In the genomic region with DNA sequence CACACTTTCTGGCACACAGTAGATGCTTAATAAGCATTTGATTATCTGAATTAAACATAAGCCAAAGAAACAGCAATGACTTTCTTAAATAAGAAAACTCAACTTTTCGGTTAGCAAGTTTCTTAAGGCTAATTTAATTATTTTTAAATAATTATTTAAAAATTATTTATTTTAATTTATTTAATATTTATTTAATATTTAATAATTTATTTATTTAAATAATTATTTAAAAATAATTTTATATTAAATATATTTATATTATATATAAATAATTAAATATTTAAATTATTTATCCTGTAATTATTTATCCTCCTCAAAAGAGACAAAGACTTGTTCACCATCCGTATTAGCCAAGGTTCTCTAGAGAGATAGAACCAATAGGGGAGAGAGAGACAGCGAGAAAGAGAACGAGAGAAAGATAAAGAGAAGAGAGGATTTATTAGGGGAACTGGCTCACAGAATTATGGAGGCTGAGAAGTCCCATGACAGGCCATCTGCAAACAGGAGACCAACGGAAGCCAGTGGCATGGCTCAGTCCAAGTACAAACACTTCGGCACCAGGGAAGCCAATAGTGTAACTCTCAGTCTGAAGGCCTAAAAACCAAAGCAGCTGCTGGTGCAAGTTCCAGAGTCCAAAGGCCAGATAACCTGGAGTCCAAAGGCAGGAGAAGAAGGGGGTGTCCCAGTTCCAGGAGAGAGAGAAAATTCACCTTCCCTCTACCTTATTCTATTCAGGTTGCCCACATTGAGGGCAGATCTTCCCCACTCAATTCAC, we compare ENCODE assay signal across 21 cellular contexts.
DNase-seq lines count a peak whose midpoint lies in the region; ATAC-seq, FAIRE-seq and TF ChIP-seq lines count a peak whose summit lies in the region.
"Had no signal": no experiment of that assay in that cellular context is flagged by ENCODE, and none has a peak within 500 bp of the region (broad histone marks: within the 10 kb centered on the region; RNA-seq: fewer than 3 reads in every experiment).

No MANE protein-coding gene starts in this region.

- TF ChIP-seq RAD21 in H1 (IDR thresholded peaks at IDR 0.05 in 1 of 2, conservative IDR thresholded peaks at IDR 0.05 in 1 of 2; ENCODE audit: low read depth in 2 of 2, low read length in 2 of 2): no peak

- H3K27me3 Mint-ChIP-seq in stimulated activated memory B cell treated with anti-CD40 and anti-IgM and Interleukin-4, amounts not matched to agents 10 μg/mL and 1 μg/mL and 100 μg/mL, for 72 hours: no peaks in the 10 kb centered on the region
- no peaks in the 10 kb centered on the region for H3K27me3 Mint-ChIP-seq in activated naive CD8-positive, alpha-beta T cell treated with anti-CD3 and anti-CD28 coated beads for 36 hours

- H3K4me3 ChIP-seq in H1 (ENCODE audit: extremely low read depth in 1 of 4, insufficient read depth in 2 of 4, low read depth in 3 of 4, low read length in 4 of 4): no peak overlapping the region

- DNase-seq in NCI-H82 (lab: John Stamatoyannopoulos, UW) (peak; percentile 36), NCI-H82 treated with DMSO at 0.1 percent for 48 hours (lab: John Stamatoyannopoulos, UW; ENCODE audit: unreplicated experiment) (no peak), RCC 7860 (ENCODE audit: low spot score) (no peak), H1 (ENCODE audit: low read depth in 1 of 2, low spot score in 2 of 2) (no peak), dermis blood vessel endothelial cell (no peak)
- DNase-seq in activated naive CD8-positive, alpha-beta T cell treated with anti-CD3 and anti-CD28 coated beads for 36 hours: no peak
- DNase-seq: Calu3; CD8-positive, alpha-beta memory T cell; GF-D8; Karpas-422; NCI-H1436 treated with DMSO at 0.1 percent for 48 hours; NCI-H1930; NCI-H226; NCI-H510A treated with DMSO at 0.1 percent for 48 hours; NCI-H748 treated with DMSO at 0.1 percent for 48 hours; RPMI8226; SHP77 had no signal

- H2BK15ac ChIP-seq in H1 (ENCODE audit: low read length): no peak overlapping the region

- CTCF ChIA-PET in H1 (lab: Charles Lee; ENCODE audit: partially characterized antibody): interaction anchor here (0.6 kb wide), 1 partner anchor 85 kb away, joined by 3 read pairs; no protein-coding TSS in a partner anchor

- no peak overlapping the region for H4K8ac ChIP-seq in H1 (ENCODE audit: extremely low read depth, insufficient read depth, low read length)

- no peaks in the 10 kb centered on the region for H4K20me1 ChIP-seq in H1 (replicated peaks in 1 of 2; ENCODE audit: control insufficient read depth in 1 of 2, insufficient read depth in 2 of 2, low read length in 2 of 2)

- no peak for TF ChIP-seq EP300 in H1 (IDR thresholded peaks at IDR 0.05; ENCODE audit: borderline replicate concordance in 1 of 2, low read depth in 2 of 2, low read length in 2 of 2)

- H3K23ac ChIP-seq in H1 (ENCODE audit: insufficient read length): no peak overlapping the region

- no peak for ATAC-seq in stimulated activated memory B cell treated with anti-CD40 and anti-IgM and Interleukin-4, amounts not matched to agents 10 μg/mL and 1 μg/mL and 100 μg/mL, for 72 hours
- ATAC-seq in HG03196 (IDR thresholded peaks at IDR 0.05; ENCODE audit: unreplicated experiment): no peak

- H2BK20ac ChIP-seq in H1 (ENCODE audit: low read length): peak overlapping the region; percentile 27

- no peak overlapping the region for H3K9ac ChIP-seq in H1 (replicated peaks in 1 of 4; ENCODE audit: extremely low read depth in 1 of 4, low read depth in 3 of 4, low read length in 3 of 4)

- H3K9me3 Mint-ChIP-seq in stimulated activated memory B cell treated with anti-CD40 and anti-IgM and Interleukin-4, amounts not matched to agents 10 μg/mL and 1 μg/mL and 100 μg/mL, for 72 hours: peaks cover 10% of the 10 kb centered on the region
- H3K9me3 Mint-ChIP-seq in activated naive CD8-positive, alpha-beta T cell treated with anti-CD3 and anti-CD28 coated beads for 36 hours: peaks cover 22% of the 10 kb centered on the region

- H4K5ac ChIP-seq in H1 (ENCODE audit: insufficient read length, low read depth, low read length): no peak overlapping the region

- H3K4me2 ChIP-seq in H1 (ENCODE audit: insufficient read depth in 1 of 2, low read depth in 2 of 2, low read length in 2 of 2): no peak overlapping the region

- no peak overlapping the region for H2BK120ac ChIP-seq in H1 (replicated peaks; ENCODE audit: low read depth, low read length)

- no peak for TF ChIP-seq CTCF in H1 (IDR thresholded peaks at IDR 0.05; ENCODE audit: control extremely low read depth in 1 of 3, insufficient read depth in 1 of 3, low read depth in 1 of 3, low read length in 3 of 3)

- peaks cover 0 to 19% (median 0%) of the 10 kb centered on the region in 4 experiments; a peak in 3 of 8 replicates for H3K36me3 ChIP-seq in H1 (ENCODE audit: control insufficient read depth in 2 of 4, insufficient read depth in 4 of 4, low read length in 3 of 4)

- H2BK5ac ChIP-seq in H1 (ENCODE audit: low read depth, low read length): no peak overlapping the region

- peak overlapping the region; percentile 45; the same call in 1 of the 2 replicates for H2BK12ac ChIP-seq in H1 (ENCODE audit: low read depth, low read length)

- H3K56ac ChIP-seq in H1 (replicated peaks; ENCODE audit: insufficient read length, low read depth, low read length): no peak overlapping the region

- H3K9me3 ChIP-seq in H1 (ENCODE audit: insufficient read depth in 2 of 2, low read depth in 1 of 2, low read length in 1 of 2): peaks cover 22 to 26% of the 10 kb centered on the region in 2 experiments

- H2AFZ ChIP-seq in H1 (ENCODE audit: low read length): no peak overlapping the region

- H3K14ac ChIP-seq in H1 (ENCODE audit: insufficient read length): no peak overlapping the region

- H3K4me3 Mint-ChIP-seq in stimulated activated memory B cell treated with anti-CD40 and anti-IgM and Interleukin-4, amounts not matched to agents 10 μg/mL and 1 μg/mL and 100 μg/mL, for 72 hours: no peak overlapping the region
- H3K4me3 Mint-ChIP-seq in activated naive CD8-positive, alpha-beta T cell treated with anti-CD3 and anti-CD28 coated beads for 36 hours: no peak overlapping the region
- H3K4me3 Mint-ChIP-seq: CD8-positive, alpha-beta memory T cell had no signal

- H3K4me1 ChIP-seq in H1 (replicated peaks in 1 of 4; ENCODE audit: control insufficient read depth in 3 of 4, insufficient read depth in 4 of 4, low read length in 3 of 4): no peaks in the 10 kb centered on the region

- H3K27ac ChIP-seq in H1 (ENCODE audit: low read depth, low read length): no peak overlapping the region
- H3K27ac ChIP-seq: C4-2B had no signal

- no peak overlapping the region for H2AK5ac ChIP-seq in H1 (ENCODE audit: low read depth, low read length)

- H3K36me3 Mint-ChIP-seq in stimulated activated memory B cell treated with anti-CD40 and anti-IgM and Interleukin-4, amounts not matched to agents 10 μg/mL and 1 μg/mL and 100 μg/mL, for 72 hours: peaks cover 17% of the 10 kb centered on the region
- peaks cover 32% of the 10 kb centered on the region for H3K36me3 Mint-ChIP-seq in activated naive CD8-positive, alpha-beta T cell treated with anti-CD3 and anti-CD28 coated beads for 36 hours

- H3K79me1 ChIP-seq in H1 (ENCODE audit: low read depth, low read length): no peaks in the 10 kb centered on the region

- no peaks in the 10 kb centered on the region for H3K23me2 ChIP-seq in H1 (ENCODE audit: low read depth, low read length)

- peaks cover 20% of the 10 kb centered on the region for H3K4me1 Mint-ChIP-seq in stimulated activated memory B cell treated with anti-CD40 and anti-IgM and Interleukin-4, amounts not matched to agents 10 μg/mL and 1 μg/mL and 100 μg/mL, for 72 hours
- no peaks in the 10 kb centered on the region for H3K4me1 Mint-ChIP-seq in activated naive CD8-positive, alpha-beta T cell treated with anti-CD3 and anti-CD28 coated beads for 36 hours
- H3K4me1 Mint-ChIP-seq: CD8-positive, alpha-beta memory T cell had no signal

- no peaks in the 10 kb centered on the region for H3K27me3 ChIP-seq in H1 (replicated peaks in 1 of 4; ENCODE audit: control insufficient read depth in 3 of 4, extremely low read depth in 1 of 4, insufficient read depth in 3 of 4, low read length in 3 of 4)

- H3K18ac ChIP-seq in H1 (ENCODE audit: extremely low read depth, low read length): no peak overlapping the region

- POLR2A ChIA-PET in H1 (lab: Charles Lee; ENCODE audit: partially characterized antibody): interaction anchor here (0.8 kb wide), 1 partner anchor 11 kb away, joined by 3 read pairs; no protein-coding TSS in a partner anchor

- FAIRE-seq in RCC 7860 (lab: Jason Lieb, UNC) (peak; percentile 90), H1 (lab: Jason Lieb, UNC) (no peak)
- FAIRE-seq: HTR-8/SVneo had no signal

- H3K4ac ChIP-seq in H1 (replicated peaks; ENCODE audit: insufficient read length, low read depth, low read length): peak overlapping the region; percentile 80

- H4K91ac ChIP-seq in H1 (replicated peaks; ENCODE audit: insufficient read length, low read length): peak overlapping the region; percentile 14

- 92% methylated on average over 6 of the region's 6 CpGs; no CpG with 5 or more reads in 1 of the 2 experiments for WGBS in H1 (ENCODE audit: extremely low coverage in 1 of 2, insufficient coverage in 1 of 2, insufficient read length in 1 of 2, insufficient replicate concordance in 2 of 2, low coverage in 1 of 2, low lambda C conversion rate in 2 of 2, missing lambda C conversion rate in 1 of 2), 2 experiments

- H3K79me2 ChIP-seq in H1 (ENCODE audit: control insufficient read depth in 1 of 2, insufficient read depth in 2 of 2, low read length in 2 of 2): no peaks in the 10 kb centered on the region

- peak overlapping the region; percentile 51 for H3K27ac Mint-ChIP-seq in stimulated activated memory B cell treated with anti-CD40 and anti-IgM and Interleukin-4, amounts not matched to agents 10 μg/mL and 1 μg/mL and 100 μg/mL, for 72 hours
- H3K27ac Mint-ChIP-seq in activated naive CD8-positive, alpha-beta T cell treated with anti-CD3 and anti-CD28 coated beads for 36 hours: no peak overlapping the region
- H3K27ac Mint-ChIP-seq: CD8-positive, alpha-beta memory T cell had no signal

- no peak for TF ChIP-seq POLR2A in H1 (IDR thresholded peaks at IDR 0.05; ENCODE audit: control extremely low read depth in 1 of 2, low read depth in 2 of 2, low read length in 2 of 2)

TF ChIP-seq in H1, 55 proteins besides CTCF, POLR2A, EP300 and RAD21 (continues in another document):
- TF ChIP-seq BRCA1 (IDR thresholded peaks at IDR 0.05; ENCODE audit: low read depth, low read length) (no peak), SP1 (IDR thresholded peaks at IDR 0.05; ENCODE audit: low read depth, low read length) (no peak), RXRA (IDR thresholded peaks at IDR 0.05; ENCODE audit: insufficient read depth, low read depth, low read length) (no peak), CHD1 (IDR thresholded peaks at IDR 0.05; ENCODE audit: low read depth, low read length) (no peak), POU5F1 (IDR thresholded peaks at IDR 0.05; ENCODE audit: low read depth, low read length) (no peak), GTF2F1 (IDR thresholded peaks at IDR 0.05; ENCODE audit: borderline replicate concordance, low read depth, low read length) (no peak), SP4 (IDR thresholded peaks at IDR 0.05; ENCODE audit: low read length) (no peak), EGR1 (IDR thresholded peaks at IDR 0.05; ENCODE audit: borderline replicate concordance, low read depth, low read length) (no peak)
